1 cellular context compared by ENCODE assay signal in genomic region chr2:191030521-191031154, GRCh38.
TF ChIP-seq lines count a peak whose summit lies in the region.

No MANE protein-coding gene starts in this region.

TF ChIP-seq in GM12878, 131 proteins besides CTCF, POLR2A, EP300 and RAD21 (continued from another document):
- TF ChIP-seq MLLT1 (IDR thresholded peaks at IDR 0.05) (peak; percentile 36; the same call in 1 of the 2 replicates), JUND (IDR thresholded peaks at IDR 0.05; ENCODE audit: low read depth, low read length) (no peak), BMI1 (IDR thresholded peaks at IDR 0.05; ENCODE audit: borderline replicate concordance) (no peak), ZNF217 (IDR thresholded peaks at IDR 0.05) (no peak), MEF2B (IDR thresholded peaks at IDR 0.05; ENCODE audit: partially characterized antibody, poor library complexity, severe bottlenecking) (no peak), ZBTB40 (IDR thresholded peaks at IDR 0.05; ENCODE audit: borderline replicate concordance) (no peak), CBFB (IDR thresholded peaks at IDR 0.05; ENCODE audit: low read depth) (no peak), LARP7 (IDR thresholded peaks at IDR 0.05) (no peak), RAD51 (IDR thresholded peaks at IDR 0.05) (no peak), EZH2 (IDR thresholded peaks at IDR 0.05; ENCODE audit: borderline replicate concordance, control insufficient read depth, low read depth, low read length) (no peak), SIX5 (IDR thresholded peaks at IDR 0.05; ENCODE audit: low read depth, low read length, severe bottlenecking) (no peak), ZNF622 (IDR thresholded peaks at IDR 0.05) (no peak), HDAC6 (IDR thresholded peaks at IDR 0.05; ENCODE audit: unreplicated experiment) (no peak), FOS (IDR thresholded peaks at IDR 0.05; ENCODE audit: borderline replicate concordance, extremely low read depth, insufficient read length) (no peak), IRF4 (IDR thresholded peaks at IDR 0.05; ENCODE audit: low read depth, low read length) (0 out of 2 replicates have a peak, but pooled peaks have one; percentile 40), POLR2AphosphoS2 (IDR thresholded peaks at IDR 0.05; ENCODE audit: low read depth, low read length) (no peak)
TF ChIP-seq in GM12878: peak in this region for 4.
